Comparison of ENCODE assay signal across 1 cellular context in genomic region chr3:16410659-16411058, GRCh38.
TF ChIP-seq lines count a peak whose summit lies in the region.

No MANE protein-coding gene starts in this region.

TF ChIP-seq in H1, 55 proteins besides CTCF, POLR2A, EP300 and RAD21:
- TF ChIP-seq ZNF274 (IDR thresholded peaks at IDR 0.05; ENCODE audit: borderline replicate concordance, extremely low read depth, low read length) (no peak), KDM5A (IDR thresholded peaks at IDR 0.05; ENCODE audit: low read length) (no peak), MAFK (IDR thresholded peaks at IDR 0.05; ENCODE audit: low read depth, low read length) (no peak), SP4 (IDR thresholded peaks at IDR 0.05; ENCODE audit: low read length) (no peak), EZH2 (IDR thresholded peaks at IDR 0.05; ENCODE audit: low read depth, low read length, severe bottlenecking) (no peak), RBBP5 (IDR thresholded peaks at IDR 0.05; ENCODE audit: borderline replicate concordance, low read depth, low read length) (no peak), BCL11A (IDR thresholded peaks at IDR 0.05; ENCODE audit: low read depth in 2 of 2, low read length in 2 of 2) (no peak)
